Comparison of ENCODE assay signal across 26 cellular contexts in the genomic region with DNA sequence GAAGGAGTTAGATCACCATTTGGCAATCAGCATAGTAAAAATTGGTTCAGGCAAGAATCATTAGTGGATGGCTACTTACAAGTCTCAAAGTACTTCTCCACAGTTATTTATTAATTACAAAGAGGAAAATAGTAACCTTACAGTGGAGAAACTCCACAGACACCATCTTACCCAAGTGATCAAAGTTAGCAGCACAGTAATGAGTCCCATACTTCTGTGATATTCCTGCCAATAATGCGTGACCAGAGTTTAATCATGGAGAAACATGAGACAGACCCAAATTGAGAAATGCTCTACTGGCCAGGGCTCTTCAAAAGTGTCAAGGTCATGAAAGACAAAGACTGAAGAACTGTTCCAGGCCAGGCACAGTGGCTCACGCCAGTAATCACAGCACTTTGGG.
"Had no signal": no experiment of that assay in that cellular context is flagged by ENCODE, and none has a peak within 500 bp of the region (broad histone marks: within the 10 kb centered on the region; RNA-seq: fewer than 3 reads in every experiment).

No MANE protein-coding gene starts in this region.

- FAIRE-seq: endothelial cell of umbilical vein, keratinocyte had no signal

- ATAC-seq: foreskin keratinocyte; gastroesophageal sphincter; lower lobe of right lung; naive thymus-derived CD8-positive, alpha-beta T cell; sciatic nerve; stimulated activated memory B cell treated with anti-CD40 and anti-IgM and Interleukin-4, amounts not matched to agents 10 μg/mL and 1 μg/mL and 100 μg/mL, for 72 hours; stimulated activated naive CD8-positive, alpha-beta T cell treated with anti-CD3 and anti-CD28 coated beads, Interleukin-15, Interleukin-2, amounts not matched to agents 100 U/mL and 50 U/mL, for 24 hours had no signal

- H3K27me3 Mint-ChIP-seq: dendritic cell treated with granulocyte-macrophage colony-stimulating factor and Interleukin-4, amounts not matched to agents 40 ng/mL and 50 ng/mL, for 4 days; naive thymus-derived CD8-positive, alpha-beta T cell; stimulated activated memory B cell treated with anti-CD40 and anti-IgM and Interleukin-4, amounts not matched to agents 10 μg/mL and 1 μg/mL and 100 μg/mL, for 72 hours; type B pancreatic cell had no signal

- H3K9me3 Mint-ChIP-seq: dendritic cell treated with granulocyte-macrophage colony-stimulating factor and Interleukin-4, amounts not matched to agents 40 ng/mL and 50 ng/mL, for 4 days; naive thymus-derived CD8-positive, alpha-beta T cell; stimulated activated memory B cell treated with anti-CD40 and anti-IgM and Interleukin-4, amounts not matched to agents 10 μg/mL and 1 μg/mL and 100 μg/mL, for 72 hours; type B pancreatic cell had no signal

- H3K36me3 ChIP-seq: colonic mucosa, ovary had no signal

- H3K4me3 ChIP-seq: colonic mucosa, gastroesophageal sphincter, left ventricle myocardium inferior, lower lobe of right lung, ovary, testis, tibial artery had no signal

- H3K27ac ChIP-seq: colonic mucosa, foreskin keratinocyte, gastroesophageal sphincter, left ventricle myocardium inferior, lower lobe of right lung, ovary, testis, tibial artery had no signal

- H3K4me1 Mint-ChIP-seq: stimulated activated memory B cell treated with anti-CD40 and anti-IgM and Interleukin-4, amounts not matched to agents 10 μg/mL and 1 μg/mL and 100 μg/mL, for 72 hours had no signal

- H3K4me3 Mint-ChIP-seq: dendritic cell treated with granulocyte-macrophage colony-stimulating factor and Interleukin-4, amounts not matched to agents 40 ng/mL and 50 ng/mL, for 4 days; naive thymus-derived CD8-positive, alpha-beta T cell; stimulated activated memory B cell treated with anti-CD40 and anti-IgM and Interleukin-4, amounts not matched to agents 10 μg/mL and 1 μg/mL and 100 μg/mL, for 72 hours; type B pancreatic cell had no signal

- H3K27ac Mint-ChIP-seq: dendritic cell treated with granulocyte-macrophage colony-stimulating factor and Interleukin-4, amounts not matched to agents 40 ng/mL and 50 ng/mL, for 4 days; naive thymus-derived CD8-positive, alpha-beta T cell; stimulated activated memory B cell treated with anti-CD40 and anti-IgM and Interleukin-4, amounts not matched to agents 10 μg/mL and 1 μg/mL and 100 μg/mL, for 72 hours; type B pancreatic cell had no signal

- H3K4me1 ChIP-seq: colonic mucosa, foreskin keratinocyte, gastroesophageal sphincter, lower lobe of right lung, testis, tibial artery had no signal

- H3K9me3 ChIP-seq: colonic mucosa, gastroesophageal sphincter, left ventricle myocardium inferior, lower lobe of right lung, ovary, testis, tibial artery had no signal

- H3K27me3 ChIP-seq: colonic mucosa, foreskin keratinocyte, gastroesophageal sphincter, ovary, testis, tibial artery had no signal

- DNase-seq: central memory CD4-positive, alpha-beta T cell; colonic mucosa; effector CD8-positive, alpha-beta T cell; erythroblast; foreskin keratinocyte; hypothalamus; left cardiac atrium; left ventricle myocardium inferior; lower lobe of right lung; naive thymus-derived CD8-positive, alpha-beta T cell; occipital lobe; ovary; posterior cingulate gyrus; stimulated activated CD4-positive, alpha-beta T cell treated with anti-CD3 and anti-CD28 coated beads, Interleukin-2, amount 100 ng/mL, for 24 hours; stimulated activated CD4-positive, alpha-beta T cell treated with anti-CD3 and anti-CD28 coated beads, Interleukin-4, amount 100 ng/mL, for 4 hours; stimulated activated naive CD8-positive, alpha-beta T cell treated with anti-CD3 and anti-CD28 coated beads, Interleukin-15, Interleukin-2, amounts not matched to agents 100 U/mL and 50 U/mL, for 24 hours; substantia nigra; testis; tibial artery had no signal
